Comparison of ENCODE assay signal across 8 cellular contexts in genomic region chr19:39405930-39406655, GRCh38. TPM values are rescaled to one million over a fixed set of nuclear protein-coding genes. Genes with fewer than 3 reads are reported as not detected.
A peak's percentile ranks its signal among the peaks of the same experiment; 100 is the strongest.
DNase-seq lines count a peak whose midpoint lies in the region; TF ChIP-seq lines count a peak whose summit lies in the region.

No MANE protein-coding gene starts in this region.

- DNase-seq in H9 (peak; percentile 80), ecto neural progenitor cell (ENCODE audit: low spot score) (no peak), HT-29 (ENCODE audit: low spot score) (no peak), T1000 (lab: John Stamatoyannopoulos, UW) (no peak)
- peak; percentile 73 to 77 for DNase-seq in stimulated activated CD4-positive, alpha-beta T cell treated with anti-CD3 and anti-CD28 coated beads, Interleukin-4, amount 100 ng/mL, for 48 hours (ENCODE audit: low read depth in 2 of 2)

- H2BK5ac ChIP-seq in H9 (ENCODE audit: insufficient read length, low read length), result no peak overlapping the region

- no peak overlapping the region for H3K9ac ChIP-seq in H9 (ENCODE audit: extremely low read depth, insufficient read length, low read length)
- H3K9ac ChIP-seq in SU-DHL-6 (ENCODE audit: low read length), result peak overlapping the region; percentile 98

- H3K79me1 ChIP-seq in H9 (ENCODE audit: insufficient read depth, low read depth, low read length, poor library complexity, severe bottlenecking), result no peaks in the 10 kb centered on the region

- H3K18ac ChIP-seq in H9 (ENCODE audit: insufficient read length, low read depth, low read length), result peak overlapping the region; percentile 21

- WGBS in H9 (ENCODE audit: extremely low coverage, insufficient read length, low lambda C conversion rate), result no CpG with 5 or more reads among the region's 22 CpGs
- WGBS in adipose tissue, 3 donors, result 13 to 14% (median 14%) methylated on average over 22 of the region's 22 CpGs

- H3K14ac ChIP-seq in H9 (ENCODE audit: insufficient read depth, low read length), result no peak overlapping the region

- H3K9me3 Mint-ChIP-seq in H9, result no peaks in the 10 kb centered on the region

- no peaks in the 10 kb centered on the region for H3K36me3 ChIP-seq in SU-DHL-6 (ENCODE audit: low read length)

- H3K4ac ChIP-seq in H9 (ENCODE audit: low read depth, low read length), result no peak overlapping the region

- H4K5ac ChIP-seq in H9 (ENCODE audit: insufficient read length, low read depth, low read length), result no peak overlapping the region

- H2AFZ ChIP-seq in H9 (ENCODE audit: low read length), result no peak overlapping the region
- peak overlapping the region; percentile 56 for H2AFZ ChIP-seq in SU-DHL-6 (ENCODE audit: low read depth, low read length, severe bottlenecking)

- no peak overlapping the region for H3T11ph ChIP-seq in H9 (ENCODE audit: low read length)

- H3K36me3 Mint-ChIP-seq in H9 (ENCODE audit: insufficient read depth in 1 of 3, low read depth in 3 of 3), result peaks cover 6 to 13% (median 11%) of the 10 kb centered on the region in 3 experiments

- H2AK5ac ChIP-seq in H9 (ENCODE audit: insufficient read length, low read length), result no peak overlapping the region

- H2BK15ac ChIP-seq in H9 (ENCODE audit: low read depth, low read length), result no peak overlapping the region

- no peak overlapping the region for H3K56ac ChIP-seq in H9 (ENCODE audit: insufficient read length, low read depth, low read length)

- H3K79me2 ChIP-seq in H9 (ENCODE audit: insufficient read depth, low read length) (peaks cover 3% of the 10 kb centered on the region; the same call in 1 of the 2 replicates), SU-DHL-6 (ENCODE audit: insufficient read depth, low read length) (peaks cover 22% of the 10 kb centered on the region)

- no peaks in the 10 kb centered on the region for H3K9me2 ChIP-seq in SU-DHL-6 (replicated peaks; ENCODE audit: insufficient read depth, low read length)

- H3K23me2 ChIP-seq in H9 (ENCODE audit: insufficient read length, low read depth, low read length, poor library complexity, severe bottlenecking), result peaks cover 27% of the 10 kb centered on the region

- H4K91ac ChIP-seq in H9 (ENCODE audit: insufficient read length, low read depth, low read length), result no peak overlapping the region

- H3K9me3 ChIP-seq in H9 (ENCODE audit: control insufficient read depth, low read depth, low read length) (no peaks in the 10 kb centered on the region), SU-DHL-6 (ENCODE audit: insufficient read depth, low read length) (no peaks in the 10 kb centered on the region)

- H3K27me3 Mint-ChIP-seq in H9 (ENCODE audit: low read depth), result no peaks in the 10 kb centered on the region; the same call in 1 of the 2 replicates

- no peak overlapping the region for H2BK120ac ChIP-seq in H9 (ENCODE audit: low read depth, low read length, poor library complexity, severe bottlenecking)

- H3K4me3 Mint-ChIP-seq in H9, result peak overlapping the region; percentile 83 to 92

- peaks cover 52% of the 10 kb centered on the region for H3F3A ChIP-seq in SU-DHL-6 (ENCODE audit: insufficient read depth)

- peak overlapping the region; percentile 44 to 95 (median 70); a peak in 5 of 7 replicates for H3K27ac Mint-ChIP-seq in H9

- H2BK12ac ChIP-seq in H9 (ENCODE audit: insufficient read length, low read depth, low read length), result no peak overlapping the region

- peaks cover 43 to 57% of the 10 kb centered on the region in 2 experiments for H3K4me1 Mint-ChIP-seq in H9

- no peak overlapping the region for H2BK20ac ChIP-seq in H9 (ENCODE audit: low read depth, low read length, poor library complexity, severe bottlenecking)

- no peak overlapping the region for H3K23ac ChIP-seq in H9 (ENCODE audit: insufficient read length, low read depth, low read length)

- no peak overlapping the region for H3K27ac ChIP-seq in H9 (ENCODE audit: insufficient read length, low read depth, low read length)
- peak overlapping the region; percentile 98 for H3K27ac ChIP-seq in SU-DHL-6 (ENCODE audit: low read depth, low read length)
- peak overlapping the region; percentile 93 for H3K27ac ChIP-seq in adipose tissue (ENCODE audit: low read depth, low read length)
- peak overlapping the region; percentile 86 for H3K27ac ChIP-seq in layer of hippocampus (ENCODE audit: low read depth, low read length)

- TF ChIP-seq CTCF in H9 (conservative IDR thresholded peaks at IDR 0.05) (no peak), SU-DHL-6 (IDR thresholded peaks at IDR 0.05; ENCODE audit: insufficient read depth, low read length, poor library complexity, severe bottlenecking) (no peak)

- H3K4me2 ChIP-seq in H9 (ENCODE audit: insufficient read depth, insufficient read length, low read length), result peak overlapping the region; percentile 74
- H3K4me2 ChIP-seq in SU-DHL-6 (ENCODE audit: low read depth, low read length, poor library complexity, severe bottlenecking), result peak overlapping the region; percentile 97

- peak overlapping the region; percentile 91 for H3K4me3 ChIP-seq in SU-DHL-6 (ENCODE audit: insufficient read depth, low read length, poor library complexity, severe bottlenecking)

- H4K8ac ChIP-seq in H9 (replicated peaks; ENCODE audit: insufficient read length, low read depth, low read length), result no peak overlapping the region

- peaks cover 5% of the 10 kb centered on the region; the same call in 1 of the 2 replicates for H3K4me1 ChIP-seq in H9 (ENCODE audit: insufficient read depth, low read length)

- H3K27me3 ChIP-seq in H9 (ENCODE audit: insufficient read depth, low read length), result no peaks in the 10 kb centered on the region
- no peaks in the 10 kb centered on the region for H3K27me3 ChIP-seq in SU-DHL-6 (ENCODE audit: low read length)
- no peaks in the 10 kb centered on the region for H3K27me3 ChIP-seq in layer of hippocampus (ENCODE audit: control insufficient read depth, insufficient read depth, low read length)

- no peaks in the 10 kb centered on the region for H4K20me1 ChIP-seq in H9 (ENCODE audit: control insufficient read depth, insufficient read depth, insufficient read length)
- no peaks in the 10 kb centered on the region for H4K20me1 ChIP-seq in SU-DHL-6 (ENCODE audit: low read depth, low read length)

RNA-seq across cellular contexts. Expression of gene ZFP36, which starts 0.6 kb away (rescaled TPM):
- 14.6 and 15.4 TPM in 2 replicates for total RNA-seq in H9 (2021)
- polyA plus RNA-seq in adipose tissue, result 1,000 to 10,000 TPM in 2 of 3 donors, 10 to 100 TPM in 1; 80.2 to 1,764 (median 1,356) TPM
- 124 and 131 TPM in 2 replicates for total RNA-seq in HT-29 (2014; rRNA removed; shearing (Covaris generic))

RNA-seq across cellular contexts. Expression of gene PLEKHG2, which starts 6.4 kb away (rescaled TPM):
- 167 and 170 TPM in 2 replicates for total RNA-seq in H9 (2021)
- polyA plus RNA-seq in adipose tissue, result 10 to 100 TPM in 2 of 3 donors, 1 to 10 TPM in 1; 3.0 to 38.8 (median 27.2) TPM
- 51.0 and 61.2 TPM in 2 replicates for total RNA-seq in HT-29 (2014; rRNA removed; shearing (Covaris generic))

RNA-seq across cellular contexts. Expression of gene MED29, which starts 14.9 kb away (rescaled TPM):
- 48.3 and 49.2 TPM in 2 replicates for total RNA-seq in H9 (2021)
- polyA plus RNA-seq in adipose tissue, result 10 to 100 TPM; 16.9 to 32.2 (median 21.8) TPM
- total RNA-seq in HT-29 (2014; rRNA removed; shearing (Covaris generic)), result 59.7 and 64.3 TPM in 2 replicates

RNA-seq across cellular contexts. Expression of gene PAF1, which starts 15.2 kb away (rescaled TPM):
- 34.9 and 38.0 TPM in 2 replicates for total RNA-seq in H9 (2021)
- 10 to 100 TPM; 21.4 to 36.2 (median 34.2) TPM for polyA plus RNA-seq in adipose tissue
- 109 and 115 TPM in 2 replicates for total RNA-seq in HT-29 (2014; rRNA removed; shearing (Covaris generic))

RNA-seq across cellular contexts. Expression of gene RPS16, which starts 29.7 kb away (rescaled TPM):
- 2,711 and 2,810 TPM in 2 replicates for total RNA-seq in H9 (2021)
- 1,000 to 10,000 TPM; 2,185 to 4,039 (median 3,887) TPM for polyA plus RNA-seq in adipose tissue
- total RNA-seq in HT-29 (2014; rRNA removed; shearing (Covaris generic)), result 798 and 1,020 TPM in 2 replicates

Comparison
In these comparisons a context has a peak if more than half of its experiments do, and no peak if none do; other contexts are left out.
1. DNase-seq: peak in H9 (single experiment) and stimulated activated CD4-positive, alpha-beta T cell treated with anti-CD3 and anti-CD28 coated beads, Interleukin-4, amount 100 ng/mL, for 48 hours (2 of 2); none in ecto neural progenitor cell (single experiment), HT-29 (single experiment) and T1000 (single experiment).